Comparison of ENCODE assay signal across 17 cellular contexts in genomic region chr11:94218372-94218771, GRCh38.
"Had no signal": no experiment of that assay in that cellular context is flagged by ENCODE, and none has a peak within 500 bp of the region (broad histone marks: within the 10 kb centered on the region; RNA-seq: fewer than 3 reads in every experiment).

No MANE protein-coding gene starts in this region.

- H3K27ac Mint-ChIP-seq: natural killer cell treated with Interleukin-12 subunit alpha and Interleukin-12 subunit beta and Interleukin-15 and Interleukin-18, amount 100 ng/mL, for 72 hours; stimulated activated naive CD8-positive, alpha-beta T cell treated with anti-CD3 and anti-CD28 coated beads, Interleukin-15, Interleukin-2, amounts not matched to agents 100 ng/mL and 50 ng/mL, for 24 hours; T-helper 2 cell treated with Interferon-gamma antibody and Interleukin-4, amounts not matched to agents 5 μg/mL and 100 μg/mL, for 36 hours; type B pancreatic cell had no signal

- H3K4me3 ChIP-seq: left ventricle myocardium inferior, suprapubic skin had no signal

- H3K4me3 Mint-ChIP-seq: natural killer cell treated with Interleukin-12 subunit alpha and Interleukin-12 subunit beta and Interleukin-15 and Interleukin-18, amount 100 ng/mL, for 72 hours; stimulated activated naive CD8-positive, alpha-beta T cell treated with anti-CD3 and anti-CD28 coated beads, Interleukin-15, Interleukin-2, amounts not matched to agents 100 ng/mL and 50 ng/mL, for 24 hours; T-helper 2 cell treated with Interferon-gamma antibody and Interleukin-4, amounts not matched to agents 5 μg/mL and 100 μg/mL, for 36 hours; type B pancreatic cell had no signal

- ATAC-seq: natural killer cell treated with Interleukin-12 subunit alpha and Interleukin-12 subunit beta and Interleukin-15 and Interleukin-18, amount 100 ng/mL, for 72 hours had no signal

- H3K36me3 Mint-ChIP-seq: type B pancreatic cell had no signal

- H3K4me1 ChIP-seq: left ventricle myocardium inferior, suprapubic skin had no signal

- H3K27me3 Mint-ChIP-seq: stimulated activated naive CD8-positive, alpha-beta T cell treated with anti-CD3 and anti-CD28 coated beads, Interleukin-15, Interleukin-2, amounts not matched to agents 100 ng/mL and 50 ng/mL, for 24 hours had no signal

- DNase-seq: activated CD4-positive, alpha-beta T cell treated with anti-CD3 and anti-CD28 coated beads for 1 hour; activated CD4-positive, alpha-beta T cell treated with anti-CD3 and anti-CD28 coated beads, Interleukin-2, amount 50 U/mL, for 4 hours; activated naive CD4-positive, alpha-beta T cell; activated T-cell treated with anti-CD3 and anti-CD28 coated beads for 4 hours; aorta; erythroblast; islet precursor cell; left ventricle myocardium inferior; mesendoderm; occipital lobe; small intestine; stimulated activated CD4-positive, alpha-beta T cell treated with anti-CD3 and anti-CD28 coated beads, Interleukin-4, amount 100 ng/mL, for 4 hours had no signal

- H3K9me3 ChIP-seq: suprapubic skin had no signal

- H3K36me3 ChIP-seq: left ventricle myocardium inferior, suprapubic skin had no signal

- H3K27me3 ChIP-seq: suprapubic skin had no signal

- H3K27ac ChIP-seq: left ventricle myocardium inferior, suprapubic skin had no signal
